15 cellular contexts compared by ENCODE assay signal in genomic region chr4:38279077-38279476, GRCh38.
"Had no signal": no experiment of that assay in that cellular context is flagged by ENCODE, and none has a peak within 500 bp of the region (broad histone marks: within the 10 kb centered on the region; RNA-seq: fewer than 3 reads in every experiment).

No MANE protein-coding gene starts in this region.

- H3K4me1 Mint-ChIP-seq: stimulated activated memory B cell treated with anti-CD40 and anti-IgM and Interleukin-4, amounts not matched to agents 10 μg/mL and 1 μg/mL and 100 μg/mL, for 72 hours had no signal

- H3K36me3 Mint-ChIP-seq: memory B cell; stimulated activated memory B cell treated with anti-CD40 and anti-IgM and Interleukin-4, amounts not matched to agents 10 μg/mL and 1 μg/mL and 100 μg/mL, for 72 hours had no signal

- H3K4me3 ChIP-seq: cardiac muscle cell, tibial nerve had no signal

- DNase-seq: activated CD4-positive, alpha-beta T cell treated with anti-CD3 and anti-CD28 coated beads for 48 hours; activated CD8-positive, alpha-beta memory T cell treated with anti-CD3 and anti-CD28 coated beads, Interleukin-2, amount 50 U/mL, for 48 hours; activated CD8-positive, alpha-beta T cell treated with anti-CD3 and anti-CD28 coated beads, Interleukin-2, amount 10 ng/mL, durations not matched to agents 7 days and 5 days; activated gamma-delta T cell; activated T-cell treated with anti-CD3 and anti-CD28 coated beads, Interleukin-2, amount 50 U/mL, for 72 hours; hippocampal formation; left ventricle myocardium superior; stimulated activated CD4-positive, alpha-beta T cell treated with anti-CD3 and anti-CD28 coated beads, Interleukin-2, amount 100 ng/mL, for 48 hours; T-helper 17 cell had no signal

- H3K36me3 ChIP-seq: cardiac muscle cell, tibial nerve had no signal

- H3K27ac ChIP-seq: cardiac muscle cell, tibial nerve had no signal

- H3K27me3 ChIP-seq: cardiac muscle cell, tibial nerve had no signal

- ATAC-seq: activated CD8-positive, alpha-beta T cell treated with anti-CD3 and anti-CD28 coated beads, Interleukin-2, amount 10 ng/mL, durations not matched to agents 7 days and 5 days; activated naive CD4-positive, alpha-beta T cell treated with anti-CD3 and anti-CD28 coated beads, Interleukin-2, amount 50 U/mL, for 72 hours; activated T-cell treated with anti-CD3 and anti-CD28 coated beads, Interleukin-2, amount 50 U/mL, for 72 hours; left ventricle myocardium superior; stimulated activated memory B cell treated with anti-CD40 and anti-IgM and Interleukin-4, amounts not matched to agents 10 μg/mL and 1 μg/mL and 100 μg/mL, for 72 hours; T-helper 17 cell; WTC11 had no signal

- H3K27ac Mint-ChIP-seq: activated CD8-positive, alpha-beta T cell treated with anti-CD3 and anti-CD28 coated beads, Interleukin-2, amount 10 ng/mL, durations not matched to agents 7 days and 5 days; activated naive CD4-positive, alpha-beta T cell treated with anti-CD3 and anti-CD28 coated beads, Interleukin-2, amount 50 U/mL, for 72 hours; activated T-cell treated with anti-CD3 and anti-CD28 coated beads, Interleukin-2, amount 50 U/mL, for 72 hours; memory B cell; stimulated activated memory B cell treated with anti-CD40 and anti-IgM and Interleukin-4, amounts not matched to agents 10 μg/mL and 1 μg/mL and 100 μg/mL, for 72 hours; T-helper 17 cell; WTC11 had no signal

- H3K27me3 Mint-ChIP-seq: memory B cell; stimulated activated memory B cell treated with anti-CD40 and anti-IgM and Interleukin-4, amounts not matched to agents 10 μg/mL and 1 μg/mL and 100 μg/mL, for 72 hours; T-helper 17 cell had no signal

- H3K4me3 Mint-ChIP-seq: activated CD8-positive, alpha-beta T cell treated with anti-CD3 and anti-CD28 coated beads, Interleukin-2, amount 10 ng/mL, durations not matched to agents 7 days and 5 days; activated T-cell treated with anti-CD3 and anti-CD28 coated beads, Interleukin-2, amount 50 U/mL, for 72 hours; memory B cell; stimulated activated memory B cell treated with anti-CD40 and anti-IgM and Interleukin-4, amounts not matched to agents 10 μg/mL and 1 μg/mL and 100 μg/mL, for 72 hours; T-helper 17 cell; WTC11 had no signal

- H3K9me3 Mint-ChIP-seq: activated naive CD4-positive, alpha-beta T cell treated with anti-CD3 and anti-CD28 coated beads, Interleukin-2, amount 50 U/mL, for 72 hours had no signal
